In genomic region chr4:155025762-155026457, GRCh38 we compare ENCODE assay signal across 9 cellular contexts.
DNase-seq lines count a peak whose midpoint lies in the region; ATAC-seq, FAIRE-seq and TF ChIP-seq lines count a peak whose summit lies in the region.
"Had no signal": no experiment of that assay in that cellular context is flagged by ENCODE, and none has a peak within 500 bp of the region (broad histone marks: within the 10 kb centered on the region; RNA-seq: fewer than 3 reads in every experiment).

No MANE protein-coding gene starts in this region.

- peaks cover 12% of the 10 kb centered on the region for H3K9me3 Mint-ChIP-seq in WTC11
- H3K9me3 Mint-ChIP-seq: stimulated activated naive CD8-positive, alpha-beta T cell treated with anti-CD3 and anti-CD28 coated beads, Interleukin-15, Interleukin-2, amounts not matched to agents 100 ng/mL and 50 ng/mL, for 24 hours had no signal

- DNase-seq in BE2C, result peak; percentile 46
- peak; percentile 81 for DNase-seq in WTC11 (ENCODE audit: low spot score)
- DNase-seq in kidney, result no peak
- DNase-seq in NCI-H345 treated with DMSO at 0.1 percent for 48 hours (lab: John Stamatoyannopoulos, UW; ENCODE audit: unreplicated experiment), result no peak
- DNase-seq in frontal cortex (ENCODE audit: low spot score in 2 of 2), result no peak

- H3K4me1 ChIP-seq in BE2C (no peaks in the 10 kb centered on the region), kidney (ENCODE audit: control insufficient read depth in 1 of 2, insufficient read depth in 1 of 2, low read depth in 1 of 2, low read length in 2 of 2) (no peaks in the 10 kb centered on the region)

- no peak for FAIRE-seq in kidney (lab: Jason Lieb, UNC)
- no peak for FAIRE-seq in frontal cortex (lab: Jason Lieb, UNC)

- H3K36me3 ChIP-seq in BE2C (no peaks in the 10 kb centered on the region), kidney (ENCODE audit: control insufficient read depth in 1 of 2, insufficient read depth in 2 of 2, low read length in 2 of 2) (no peaks in the 10 kb centered on the region)

- H3K27ac ChIP-seq in kidney (ENCODE audit: low read depth in 2 of 2, low read length in 2 of 2), result no peak overlapping the region

- no peak overlapping the region for H3K27ac Mint-ChIP-seq in WTC11
- H3K27ac Mint-ChIP-seq: stimulated activated naive CD8-positive, alpha-beta T cell treated with anti-CD3 and anti-CD28 coated beads, Interleukin-15, Interleukin-2, amounts not matched to agents 100 ng/mL and 50 ng/mL, for 24 hours had no signal

- POLR2A ChIA-PET in WTC11 (lab: Charles Lee), result no interaction called here

- no peak overlapping the region for H3K9ac ChIP-seq in kidney (ENCODE audit: low read length in 2 of 2)

- no peak overlapping the region for H3K4me3 Mint-ChIP-seq in WTC11
- H3K4me3 Mint-ChIP-seq: stimulated activated naive CD8-positive, alpha-beta T cell treated with anti-CD3 and anti-CD28 coated beads, Interleukin-15, Interleukin-2, amounts not matched to agents 100 ng/mL and 50 ng/mL, for 24 hours had no signal

- H3K4me3 ChIP-seq in BE2C (ENCODE audit: low read depth, low read length) (no peak overlapping the region), kidney (ENCODE audit: low read length in 2 of 2) (no peak overlapping the region)

- H3K4me1 Mint-ChIP-seq in WTC11, result peaks cover 5% of the 10 kb centered on the region

- peak; percentile 53 for TF ChIP-seq CTCF in BE2C (IDR thresholded peaks at IDR 0.05; ENCODE audit: low read depth, low read length)
- TF ChIP-seq CTCF in WTC11 (IDR thresholded peaks at IDR 0.05), result peak; percentile 68
- TF ChIP-seq CTCF in kidney (IDR thresholded peaks at IDR 0.05; ENCODE audit: borderline replicate concordance, extremely low read depth, insufficient read depth), result peak; percentile 39

- CTCF ChIA-PET in WTC11 (lab: Charles Lee), result interaction anchor here (0.5 to 2.5 kb wide), 7 partner anchors 35 to 328 kb away, joined by 3 to 14 read pairs (median 4); partner anchors contain the start of gene NPY2R

- H3K27me3 Mint-ChIP-seq in WTC11 (ENCODE audit: low read depth), result peaks cover 2% of the 10 kb centered on the region; the same call in 1 of the 2 replicates

- peak; percentile 77 for ATAC-seq in GM18517 (IDR thresholded peaks at IDR 0.05; ENCODE audit: unreplicated experiment)
- peak; percentile 94 for ATAC-seq in HG03175 (IDR thresholded peaks at IDR 0.05; ENCODE audit: unreplicated experiment)
- peak; percentile 98 for ATAC-seq in WTC11
- ATAC-seq in HG03457 (IDR thresholded peaks at IDR 0.05; ENCODE audit: unreplicated experiment), result no peak

- H3K36me3 Mint-ChIP-seq in WTC11, result peaks cover 7% of the 10 kb centered on the region; the same call in 1 of the 2 replicates

- H3K9me3 ChIP-seq in BE2C (no peaks in the 10 kb centered on the region), kidney (ENCODE audit: control insufficient read depth in 1 of 2, low read length in 2 of 2) (no peaks in the 10 kb centered on the region)

- intact Hi-C loops in kidney (cut with DNase I), result no loop called here

- no peaks in the 10 kb centered on the region for H3K27me3 ChIP-seq in BE2C

TF ChIP-seq in WTC11, 78 proteins besides CTCF, POLR2A, EP300 and RAD21 (continues in another document):
- TF ChIP-seq ZSCAN18 (CRISPR knock-in tag; IDR thresholded peaks at IDR 0.05), result no peak
- no peak for TF ChIP-seq ZNF263 (CRISPR knock-in tag; IDR thresholded peaks at IDR 0.05; ENCODE audit: low read depth)
- no peak for TF ChIP-seq NFE2L1 (CRISPR knock-in tag; IDR thresholded peaks at IDR 0.05)
- no peak for TF ChIP-seq E2F1 (CRISPR knock-in tag; IDR thresholded peaks at IDR 0.05)
- TF ChIP-seq GTF2I (CRISPR knock-in tag; conservative IDR thresholded peaks at IDR 0.05), result no peak
- TF ChIP-seq ZNF512 (CRISPR knock-in tag; IDR thresholded peaks at IDR 0.05; ENCODE audit: borderline replicate concordance), result no peak
- TF ChIP-seq USF2 (CRISPR knock-in tag; IDR thresholded peaks at IDR 0.05), result no peak
- no peak for TF ChIP-seq ATF3 (CRISPR knock-in tag; conservative IDR thresholded peaks at IDR 0.05)
- TF ChIP-seq HMGA2 (CRISPR knock-in tag; IDR thresholded peaks at IDR 0.05), result peak; percentile 66; the same call in 1 of the 2 replicates
- TF ChIP-seq TEAD4 (CRISPR knock-in tag; IDR thresholded peaks at IDR 0.05), result no peak
- TF ChIP-seq FOXK1 (CRISPR knock-in tag; IDR thresholded peaks at IDR 0.05), result no peak
- TF ChIP-seq JAZF1 (CRISPR knock-in tag; IDR thresholded peaks at IDR 0.05), result no peak
- TF ChIP-seq, protein P1, sequence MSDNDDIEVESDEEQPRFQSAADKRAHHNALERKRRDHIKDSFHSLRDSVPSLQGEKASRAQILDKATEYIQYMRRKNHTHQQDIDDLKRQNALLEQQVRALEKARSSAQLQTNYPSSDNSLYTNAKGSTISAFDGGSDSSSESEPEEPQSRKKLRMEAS (CRISPR knock-in tag; IDR thresholded peaks at IDR 0.05), result 0 out of 2 replicates have a peak, but pooled peaks have one; percentile 17
- TF ChIP-seq, protein P2, sequence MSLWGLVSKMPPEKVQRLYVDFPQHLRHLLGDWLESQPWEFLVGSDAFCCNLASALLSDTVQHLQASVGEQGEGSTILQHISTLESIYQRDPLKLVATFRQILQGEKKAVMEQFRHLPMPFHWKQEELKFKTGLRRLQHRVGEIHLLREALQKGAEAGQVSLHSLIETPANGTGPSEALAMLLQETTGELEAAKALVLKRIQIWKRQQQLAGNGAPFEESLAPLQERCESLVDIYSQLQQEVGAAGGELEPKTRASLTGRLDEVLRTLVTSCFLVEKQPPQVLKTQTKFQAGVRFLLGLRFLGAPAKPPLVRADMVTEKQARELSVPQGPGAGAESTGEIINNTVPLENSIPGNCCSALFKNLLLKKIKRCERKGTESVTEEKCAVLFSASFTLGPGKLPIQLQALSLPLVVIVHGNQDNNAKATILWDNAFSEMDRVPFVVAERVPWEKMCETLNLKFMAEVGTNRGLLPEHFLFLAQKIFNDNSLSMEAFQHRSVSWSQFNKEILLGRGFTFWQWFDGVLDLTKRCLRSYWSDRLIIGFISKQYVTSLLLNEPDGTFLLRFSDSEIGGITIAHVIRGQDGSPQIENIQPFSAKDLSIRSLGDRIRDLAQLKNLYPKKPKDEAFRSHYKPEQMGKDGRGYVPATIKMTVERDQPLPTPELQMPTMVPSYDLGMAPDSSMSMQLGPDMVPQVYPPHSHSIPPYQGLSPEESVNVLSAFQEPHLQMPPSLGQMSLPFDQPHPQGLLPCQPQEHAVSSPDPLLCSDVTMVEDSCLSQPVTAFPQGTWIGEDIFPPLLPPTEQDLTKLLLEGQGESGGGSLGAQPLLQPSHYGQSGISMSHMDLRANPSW (CRISPR knock-in tag; conservative IDR thresholded peaks at IDR 0.05; ENCODE audit: low read depth), result no peak

Comparison
In these comparisons a context has a peak if more than half of its experiments do, and no peak if none do; other contexts are left out.
1. DNase-seq: peak in BE2C (single experiment) and WTC11 (single experiment); none in kidney (single experiment), NCI-H345 treated with DMSO at 0.1 percent for 48 hours (single experiment) and frontal cortex (0 of 2).
2. Peak in every context shown above with its lines, with median percentiles within 50 percentile points of each other: CTCF ChIP-seq.